In genomic region chr2:54728669-54729120, GRCh38 we compare ENCODE assay signal across 11 cellular contexts. TPM values are rescaled to one million over a fixed set of nuclear protein-coding genes. Genes with fewer than 3 reads are reported as not detected.
DNase-seq lines count a peak whose midpoint lies in the region; TF ChIP-seq lines count a peak whose summit lies in the region.
"Had no signal": no experiment of that assay in that cellular context is flagged by ENCODE, and none has a peak within 500 bp of the region (broad histone marks: within the 10 kb centered on the region; RNA-seq: fewer than 3 reads in every experiment).

No MANE protein-coding gene starts in this region.

- no peak overlapping the region for H3K4me3 ChIP-seq in kidney epithelial cell (ENCODE audit: low read depth, low read length)
- no peak overlapping the region for H3K4me3 ChIP-seq in CD4-positive, alpha-beta memory T cell (ENCODE audit: low read length in 2 of 2)

- no peak for TF ChIP-seq CTCF in kidney epithelial cell (IDR thresholded peaks at IDR 0.05; ENCODE audit: insufficient read depth, low read length, poor library complexity, severe bottlenecking)

- no peaks in the 10 kb centered on the region for H3K9me3 ChIP-seq in CD4-positive, alpha-beta memory T cell (ENCODE audit: control insufficient read depth in 1 of 2, low read length in 2 of 2)

- POLR2A ChIA-PET in CD4-positive, alpha-beta memory T cell (lab: Charles Lee; ENCODE audit: partially characterized antibody), result no interaction called here

- peaks cover 72% of the 10 kb centered on the region for H3K27me3 Mint-ChIP-seq in T-helper 2 cell treated with Interferon-gamma antibody and Interleukin-4, amounts not matched to agents 5 μg/mL and 100 μg/mL, for 36 hours (ENCODE audit: low read depth)
- H3K27me3 Mint-ChIP-seq in CD4-positive, alpha-beta memory T cell, result peaks cover 21% of the 10 kb centered on the region in 2 donors

- no peaks in the 10 kb centered on the region for H3K36me3 ChIP-seq in kidney epithelial cell (ENCODE audit: control insufficient read depth, insufficient read depth, low read length)
- no peaks in the 10 kb centered on the region for H3K36me3 ChIP-seq in CD4-positive, alpha-beta memory T cell (ENCODE audit: insufficient read depth, low read length)

- peaks cover 11% of the 10 kb centered on the region for H3K4me1 ChIP-seq in CD4-positive, alpha-beta memory T cell (ENCODE audit: insufficient read depth, low read length)

- no peak overlapping the region for H3K27ac ChIP-seq in CD4-positive, alpha-beta memory T cell (ENCODE audit: low read depth, low read length)

- peak; percentile 13 for DNase-seq in Ammon's horn (ENCODE audit: low spot score)
- DNase-seq in HuH-7 (ENCODE audit: low spot score), result peak; percentile 48
- DNase-seq in astrocyte of the hippocampus (ENCODE audit: low read depth, low spot score), result peak; percentile 61
- DNase-seq in kidney epithelial cell (ENCODE audit: low read depth), result peak; percentile 31
- DNase-seq in posterior cingulate gyrus, result no peak
- DNase-seq in T-helper 2 cell treated with Interferon-gamma antibody and Interleukin-4, amounts not matched to agents 5 μg/mL and 100 μg/mL, for 36 hours (ENCODE audit: low spot score), result no peak
- DNase-seq in DMS53 treated with DMSO at 0.1 percent for 48 hours (lab: John Stamatoyannopoulos, UW; ENCODE audit: unreplicated experiment), result no peak
- no peak for DNase-seq in CD4-positive, alpha-beta memory T cell
- DNase-seq: trophoblast cell had no signal

- H3K9me3 Mint-ChIP-seq in T-helper 2 cell treated with Interferon-gamma antibody and Interleukin-4, amounts not matched to agents 5 μg/mL and 100 μg/mL, for 36 hours, result no peaks in the 10 kb centered on the region
- peaks cover 0 to 3% (median 0%) of the 10 kb centered on the region in 8 donors for H3K9me3 Mint-ChIP-seq in CD4-positive, alpha-beta memory T cell
- H3K9me3 Mint-ChIP-seq: activated T-helper 17 cell treated with anti-CD3 and anti-CD28 coated beads, Interleukin-2, amount 50 U/mL, for 72 hours; dendritic cell treated with granulocyte-macrophage colony-stimulating factor and Interleukin-4, amounts not matched to agents 40 ng/mL and 50 ng/mL, for 4 days had no signal

- H3K27me3 ChIP-seq in kidney epithelial cell (ENCODE audit: control insufficient read depth, insufficient read depth, low read length), result peaks cover 11% of the 10 kb centered on the region
- H3K27me3 ChIP-seq in CD4-positive, alpha-beta memory T cell (ENCODE audit: insufficient read depth, low read length), result peaks cover 15% of the 10 kb centered on the region

- intact Hi-C loops in posterior cingulate gyrus (cut with DNase I), result loop anchor here (10.0 kb wide), 1 partner anchor 394 kb away; a partner anchor contains a TSS
- intact Hi-C loops in CD4-positive, alpha-beta memory T cell (cut with micrococcal nuclease), result loop anchor here (10.0 kb wide), 2 partner anchors 686 to 764 kb away; partner anchors contain the start of gene CCDC88A

- H3K4me1 Mint-ChIP-seq in T-helper 2 cell treated with Interferon-gamma antibody and Interleukin-4, amounts not matched to agents 5 μg/mL and 100 μg/mL, for 36 hours (ENCODE audit: low read depth), result peaks cover 8% of the 10 kb centered on the region
- H3K4me1 Mint-ChIP-seq in CD4-positive, alpha-beta memory T cell, result peaks cover 8 to 14% (median 10%) of the 10 kb centered on the region in 4 donors

- no peak overlapping the region for H3K4me3 Mint-ChIP-seq in T-helper 2 cell treated with Interferon-gamma antibody and Interleukin-4, amounts not matched to agents 5 μg/mL and 100 μg/mL, for 36 hours
- H3K4me3 Mint-ChIP-seq in CD4-positive, alpha-beta memory T cell, result no peak overlapping the region
- H3K4me3 Mint-ChIP-seq: activated T-helper 17 cell treated with anti-CD3 and anti-CD28 coated beads, Interleukin-2, amount 50 U/mL, for 72 hours; dendritic cell treated with granulocyte-macrophage colony-stimulating factor and Interleukin-4, amounts not matched to agents 40 ng/mL and 50 ng/mL, for 4 days had no signal

- H3K36me3 Mint-ChIP-seq in T-helper 2 cell treated with Interferon-gamma antibody and Interleukin-4, amounts not matched to agents 5 μg/mL and 100 μg/mL, for 36 hours (ENCODE audit: low read depth), result no peaks in the 10 kb centered on the region
- peaks cover 0 to 5% of the 10 kb centered on the region in 2 donors for H3K36me3 Mint-ChIP-seq in CD4-positive, alpha-beta memory T cell

- H3K27ac Mint-ChIP-seq in T-helper 2 cell treated with Interferon-gamma antibody and Interleukin-4, amounts not matched to agents 5 μg/mL and 100 μg/mL, for 36 hours, result no peak overlapping the region
- no peak overlapping the region for H3K27ac Mint-ChIP-seq in CD4-positive, alpha-beta memory T cell
- H3K27ac Mint-ChIP-seq: activated T-helper 17 cell treated with anti-CD3 and anti-CD28 coated beads, Interleukin-2, amount 50 U/mL, for 72 hours; dendritic cell treated with granulocyte-macrophage colony-stimulating factor and Interleukin-4, amounts not matched to agents 40 ng/mL and 50 ng/mL, for 4 days had no signal

- CTCF ChIA-PET in CD4-positive, alpha-beta memory T cell (lab: Charles Lee; ENCODE audit: partially characterized antibody), result no interaction called here

RNA-seq across cellular contexts. Expression of gene EML6, which starts 5.2 kb away (rescaled TPM):
- total RNA-seq in kidney epithelial cell, result 0.63 and 4.7 TPM in 2 replicates
- 1 to 10 TPM; 1.8 to 3.9 TPM for total RNA-seq in CD4-positive, alpha-beta memory T cell
- under 1 TPM in 1 of 2 donors, not detected in 1; 0.02 TPM for polyA plus RNA-seq in CD4-positive, alpha-beta memory T cell

Comparison
In these comparisons a context has a peak if more than half of its experiments do, and no peak if none do; other contexts are left out.
1. DNase-seq: peak in Ammon's horn (single experiment), HuH-7 (single experiment), astrocyte of the hippocampus (single experiment) and kidney epithelial cell (single experiment); none in posterior cingulate gyrus (0 of 10), T-helper 2 cell treated with Interferon-gamma antibody and Interleukin-4, amounts not matched to agents 5 μg/mL and 100 μg/mL, for 36 hours (single experiment), DMS53 treated with DMSO at 0.1 percent for 48 hours (single experiment) and CD4-positive, alpha-beta memory T cell (0 of 5).